In genomic region chr3:162274070-162274469, GRCh38 we compare ENCODE assay signal across 24 cellular contexts.
DNase-seq lines count a peak whose midpoint lies in the region; FAIRE-seq and TF ChIP-seq lines count a peak whose summit lies in the region.
"Had no signal": no experiment of that assay in that cellular context is flagged by ENCODE, and none has a peak within 500 bp of the region (broad histone marks: within the 10 kb centered on the region; RNA-seq: fewer than 3 reads in every experiment).

No MANE protein-coding gene starts in this region.

- intact Hi-C loops in posterior vena cava (cut with DNase I): no loop called here

- H3K4me3 ChIP-seq in epithelial cell of esophagus (ENCODE audit: low read length): no peak overlapping the region
- H3K4me3 ChIP-seq: BLaER1, GM12878 had no signal

- TF ChIP-seq CTCF in epithelial cell of esophagus (IDR thresholded peaks at IDR 0.05; ENCODE audit: insufficient read depth, low read depth, low read length, missing control alignments): no peak

- no peak for FAIRE-seq in RCC 7860 (lab: Jason Lieb, UNC)
- FAIRE-seq: A204.1, G401.6, GM12878, GM12892, GM18507 had no signal

- DNase-seq in LHCN-M2 (ENCODE audit: low read depth) (peak; percentile 20), amniotic epithelial cell (ENCODE audit: low read depth) (peak; percentile 73), epithelial cell of esophagus (ENCODE audit: low read depth) (peak; percentile 34), posterior vena cava (ENCODE audit: low spot score) (no peak), RCC 7860 (ENCODE audit: low spot score) (no peak), NCI-H128 (lab: John Stamatoyannopoulos, UW; ENCODE audit: unreplicated experiment) (no peak)
- DNase-seq: 8988T; ACHN; BE2C; C1 segment of cervical spinal cord; CD4-positive, alpha-beta memory T cell; CD4-positive, CD25-positive, alpha-beta regulatory T cell; CD8-positive, alpha-beta memory T cell; COR-L47; DMS 273 treated with DMSO at 0.1 percent for 48 hours; DMS153; DMS53; DMS79 had no signal

Comparison
In these comparisons a context has a peak if more than half of its experiments do, and no peak if none do; other contexts are left out.
1. DNase-seq: peak in LHCN-M2 (single experiment), amniotic epithelial cell (single experiment) and epithelial cell of esophagus (single experiment); none in posterior vena cava (single experiment), RCC 7860 (single experiment) and NCI-H128 (single experiment).